ENCODE assay signal across 1 cellular context in the genomic region with DNA sequence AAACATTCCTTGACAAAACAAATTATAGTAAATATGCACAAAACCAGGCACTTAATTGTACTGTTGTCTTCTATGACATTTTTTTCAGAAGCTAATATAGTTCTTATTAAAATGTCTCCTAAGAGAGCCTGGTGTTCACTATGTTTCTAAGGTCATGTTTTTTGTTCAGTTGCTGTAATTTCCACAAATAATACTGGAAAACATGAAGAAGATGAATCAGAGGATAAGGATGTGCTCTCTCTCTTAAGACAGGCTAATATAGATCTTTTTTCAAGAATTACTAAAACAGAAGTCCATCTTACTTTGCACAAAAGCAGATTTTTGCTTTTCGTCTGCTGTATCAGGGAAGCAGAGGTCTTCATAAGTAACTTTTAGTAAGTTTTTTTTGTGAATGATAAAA.
TF ChIP-seq lines count a peak whose summit lies in the region.

No MANE protein-coding gene starts in this region.

TF ChIP-seq in IMR-90, 13 proteins besides CTCF, POLR2A, EP300 and RAD21 (continued from another document):
- TF ChIP-seq, protein P1, sequence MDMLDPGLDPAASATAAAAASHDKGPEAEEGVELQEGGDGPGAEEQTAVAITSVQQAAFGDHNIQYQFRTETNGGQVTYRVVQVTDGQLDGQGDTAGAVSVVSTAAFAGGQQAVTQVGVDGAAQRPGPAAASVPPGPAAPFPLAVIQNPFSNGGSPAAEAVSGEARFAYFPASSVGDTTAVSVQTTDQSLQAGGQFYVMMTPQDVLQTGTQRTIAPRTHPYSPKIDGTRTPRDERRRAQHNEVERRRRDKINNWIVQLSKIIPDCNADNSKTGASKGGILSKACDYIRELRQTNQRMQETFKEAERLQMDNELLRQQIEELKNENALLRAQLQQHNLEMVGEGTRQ (IDR thresholded peaks at IDR 0.05; ENCODE audit: low read depth, low read length) = no peak
- TF ChIP-seq RFX5 (IDR thresholded peaks at IDR 0.05; ENCODE audit: low read depth, low read length) = no peak
- TF ChIP-seq MAFK (IDR thresholded peaks at IDR 0.05; ENCODE audit: low read depth, low read length) = no peak
- no peak for TF ChIP-seq NFE2L2 (IDR thresholded peaks at IDR 0.05; ENCODE audit: low read depth, low read length)
- no peak for TF ChIP-seq CEBPB (IDR thresholded peaks at IDR 0.05; ENCODE audit: low read depth, low read length)
- TF ChIP-seq MAZ (IDR thresholded peaks at IDR 0.05; ENCODE audit: borderline replicate concordance, low read depth, low read length) = no peak
- TF ChIP-seq MXI1 (IDR thresholded peaks at IDR 0.05; ENCODE audit: borderline replicate concordance, low read depth, low read length) = no peak
- no peak for TF ChIP-seq FOS (IDR thresholded peaks at IDR 0.05; ENCODE audit: low read depth, low read length)
TF ChIP-seq in IMR-90: peak in this region for 0.
